ENCODE assay signal across 8 cellular contexts in genomic region chr7:55432937-55433784, GRCh38.
DNase-seq lines count a peak whose midpoint lies in the region; ATAC-seq, FAIRE-seq and TF ChIP-seq lines count a peak whose summit lies in the region.

No MANE protein-coding gene starts in this region.

- peak; percentile 68 for DNase-seq in ELR (ENCODE audit: low read depth)
- DNase-seq in RCC 7860 (ENCODE audit: low spot score), result peak; percentile 53
- DNase-seq in activated gamma-delta T cell (lab: John Stamatoyannopoulos, UW), result no peak
- DNase-seq in coronary artery (ENCODE audit: low spot score), result no peak

- FAIRE-seq in RCC 7860 (lab: Jason Lieb, UNC), result peak; percentile 59

- H3K4me3 ChIP-seq in parathyroid adenoma (ENCODE audit: low read depth, low read length) (no peak overlapping the region), coronary artery (no peak overlapping the region)

- H3K27ac ChIP-seq in parathyroid adenoma (no peak overlapping the region), coronary artery (no peak overlapping the region)

- H3K79me2 ChIP-seq in parathyroid adenoma, result no peaks in the 10 kb centered on the region

- no peak for TF ChIP-seq EP300 in Ishikawa (IDR thresholded peaks at IDR 0.05; ENCODE audit: borderline replicate concordance)

- peak; percentile 70 for TF ChIP-seq RAD21 in Ishikawa (IDR thresholded peaks at IDR 0.05; ENCODE audit: low read depth)

- no peaks in the 10 kb centered on the region for H3K36me3 ChIP-seq in parathyroid adenoma (ENCODE audit: control insufficient read depth, insufficient read depth, low read length)

- H2AFZ ChIP-seq in parathyroid adenoma, result no peak overlapping the region

- no peak overlapping the region for H3K4me2 ChIP-seq in parathyroid adenoma (ENCODE audit: low read length)

- no peaks in the 10 kb centered on the region for H3K27me3 ChIP-seq in parathyroid adenoma (ENCODE audit: control insufficient read depth, insufficient read depth, low read length)

- ATAC-seq in GM21360 (IDR thresholded peaks at IDR 0.05; ENCODE audit: unreplicated experiment) (peak; percentile 88), esophagus mucosa (peak; percentile 74)

- TF ChIP-seq CTCF in parathyroid adenoma (IDR thresholded peaks at IDR 0.05), result peak; percentile 39
- TF ChIP-seq CTCF in coronary artery (IDR thresholded peaks at IDR 0.05), result no peak

- no peak overlapping the region for H3K9ac ChIP-seq in parathyroid adenoma

- H3K9me3 ChIP-seq in parathyroid adenoma (ENCODE audit: control insufficient read depth, low read length), result no peaks in the 10 kb centered on the region

- no peaks in the 10 kb centered on the region for H3K4me1 ChIP-seq in parathyroid adenoma

TF ChIP-seq in Ishikawa, 13 proteins besides CTCF, POLR2A, EP300 and RAD21:
- no peak for TF ChIP-seq EGR1 (IDR thresholded peaks at IDR 0.05)
- TF ChIP-seq MAX (IDR thresholded peaks at IDR 0.05), result no peak
- no peak for TF ChIP-seq TCF12 (IDR thresholded peaks at IDR 0.05; ENCODE audit: low read depth)
- no peak for TF ChIP-seq ZBTB7A (IDR thresholded peaks at IDR 0.05; ENCODE audit: low read depth)
- no peak for TF ChIP-seq TAF1 (IDR thresholded peaks at IDR 0.05; ENCODE audit: low read depth)
- no peak for TF ChIP-seq TEAD4 (IDR thresholded peaks at IDR 0.05)
- no peak for TF ChIP-seq YY1 (IDR thresholded peaks at IDR 0.05; ENCODE audit: low read depth)
- no peak for TF ChIP-seq REST (IDR thresholded peaks at IDR 0.05; ENCODE audit: low read depth)

Comparison
In these comparisons a context has a peak if more than half of its experiments do, and no peak if none do; other contexts are left out.
1. DNase-seq: peak in ELR (single experiment) and RCC 7860 (single experiment); none in activated gamma-delta T cell (single experiment) and coronary artery (single experiment).